In the genomic region with DNA sequence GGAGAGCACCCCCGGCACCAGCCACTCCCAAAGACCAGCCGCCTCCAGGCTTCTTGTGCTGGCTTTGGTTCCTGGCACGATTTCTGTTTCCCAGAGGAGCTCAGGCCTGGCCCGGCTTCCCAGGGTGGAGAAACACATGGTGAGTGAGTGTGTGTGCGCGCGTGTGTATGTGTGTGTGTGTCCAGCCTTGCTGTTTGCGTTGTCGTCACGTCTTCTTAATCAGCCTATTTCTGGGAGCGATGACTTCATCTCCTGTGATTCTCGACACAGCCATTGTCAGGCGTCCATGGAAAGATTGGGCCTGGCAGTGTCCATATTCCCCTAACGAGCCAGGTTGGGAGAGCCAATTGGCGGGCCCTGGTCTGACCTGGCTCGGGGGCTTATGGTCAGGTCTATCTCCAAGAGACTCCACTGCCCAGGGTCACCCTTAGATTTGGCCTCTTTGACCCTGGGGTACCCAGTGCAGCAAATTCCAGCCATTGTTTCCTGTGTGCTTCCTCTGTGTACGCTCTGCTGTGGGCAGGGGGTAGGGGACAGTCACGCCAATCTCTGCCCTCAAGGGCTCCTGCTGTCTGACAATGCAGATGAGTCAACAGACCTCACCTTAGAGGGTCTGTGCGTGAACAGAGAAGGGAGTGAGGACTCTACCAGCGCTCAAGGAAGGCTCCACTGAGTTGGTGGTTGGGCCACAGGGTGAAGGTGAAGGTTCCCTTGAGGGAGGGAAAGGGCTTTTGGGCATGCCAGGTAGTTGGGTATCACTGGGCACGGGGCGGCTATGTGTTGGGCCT, we compare ENCODE assay signal across 10 cellular contexts.
A peak's percentile ranks its signal among the peaks of the same experiment; 100 is the strongest.
DNase-seq lines count a peak whose midpoint lies in the region; ATAC-seq and TF ChIP-seq lines count a peak whose summit lies in the region.
"Had no signal": no experiment of that assay in that cellular context is flagged by ENCODE, and none has a peak within 500 bp of the region (broad histone marks: within the 10 kb centered on the region; RNA-seq: fewer than 3 reads in every experiment).

No MANE protein-coding gene starts in this region.

- H3K36me3 ChIP-seq in RWPE2 (ENCODE audit: low read depth) (no peaks in the 10 kb centered on the region), mucosa of descending colon (ENCODE audit: low read depth) (peaks cover 3% of the 10 kb centered on the region), upper lobe of left lung (no peaks in the 10 kb centered on the region), MM.1S (replicated peaks; ENCODE audit: insufficient read depth, low read length) (no peaks in the 10 kb centered on the region)

- H2AFZ ChIP-seq in MM.1S (ENCODE audit: low read length) = no peak overlapping the region

- H3K4me3 ChIP-seq in RWPE2 (ENCODE audit: severe bottlenecking) = no peak overlapping the region
- no peak overlapping the region for H3K4me3 ChIP-seq in mucosa of descending colon
- no peak overlapping the region for H3K4me3 ChIP-seq in upper lobe of left lung
- no peak overlapping the region for H3K4me3 ChIP-seq in MM.1S (ENCODE audit: low read length)

- peaks cover 33% of the 10 kb centered on the region for H3K4me1 ChIP-seq in RWPE2 (ENCODE audit: insufficient read depth, poor library complexity, severe bottlenecking)
- peaks cover 30% of the 10 kb centered on the region for H3K4me1 ChIP-seq in mucosa of descending colon (ENCODE audit: low read depth)
- H3K4me1 ChIP-seq in upper lobe of left lung = peaks cover 47 to 70% (median 63%) of the 10 kb centered on the region in 4 donors
- H3K4me1 ChIP-seq in MM.1S (ENCODE audit: low read length) = no peaks in the 10 kb centered on the region

- H4K20me1 ChIP-seq in MM.1S (ENCODE audit: insufficient read depth, low read length) = no peaks in the 10 kb centered on the region

- TF ChIP-seq EP300 in upper lobe of left lung (IDR thresholded peaks at IDR 0.05) = peak in 3 of 4 donors; percentile 55 to 92 (median 83)

- no peak for TF ChIP-seq CTCF in RWPE2 (IDR thresholded peaks at IDR 0.05; ENCODE audit: poor library complexity, severe bottlenecking)
- no peak for TF ChIP-seq CTCF in mucosa of descending colon (IDR thresholded peaks at IDR 0.05)
- no peak for TF ChIP-seq CTCF in upper lobe of left lung (IDR thresholded peaks at IDR 0.05)
- no peak for TF ChIP-seq CTCF in MM.1S (IDR thresholded peaks at IDR 0.05; ENCODE audit: low read length)

- H3K79me2 ChIP-seq in MM.1S (ENCODE audit: low read length) = no peaks in the 10 kb centered on the region

- no peaks in the 10 kb centered on the region for H3K9me3 ChIP-seq in RWPE2 (ENCODE audit: severe bottlenecking)
- no peaks in the 10 kb centered on the region for H3K9me3 ChIP-seq in mucosa of descending colon
- H3K9me3 ChIP-seq in upper lobe of left lung = no peaks in the 10 kb centered on the region
- H3K9me3 ChIP-seq in MM.1S (replicated peaks; ENCODE audit: insufficient read depth, low read length) = no peaks in the 10 kb centered on the region

- intact Hi-C loops in mucosa of descending colon (cut with DNase I, micrococcal nuclease) = loop anchor here in 1 of 2 donors (10.0 kb wide), 1 partner anchor 1260 kb away; no protein-coding TSS in a partner anchor

- H3K9ac ChIP-seq in MM.1S (ENCODE audit: low read length) = no peak overlapping the region

- no peak overlapping the region for H3K4me2 ChIP-seq in MM.1S (ENCODE audit: low read depth, low read length)

- H3K27ac ChIP-seq in RWPE2 (ENCODE audit: poor library complexity, severe bottlenecking) (no peak overlapping the region), upper lobe of left lung (peak overlapping the region; percentile 74 to 90 (median 82)), MM.1S (ENCODE audit: low read length) (no peak overlapping the region)

- WGBS in upper lobe of left lung, 2 donors = 62 to 65% methylated on average over 16 to 22 of the region's 22 CpGs

- no peak for TF ChIP-seq POLR2A in upper lobe of left lung (IDR thresholded peaks at IDR 0.05)

- ATAC-seq in RWPE2 (ENCODE audit: low read depth) (peak; percentile 14; the same call in 1 of the 3 replicates), esophagus mucosa (peak; percentile 86), mucosa of descending colon (no peak), upper lobe of left lung (ENCODE audit: low FRiP score in 2 of 2) (peak; percentile 89 to 92), GM19395 (IDR thresholded peaks at IDR 0.05; ENCODE audit: unreplicated experiment) (no peak)

- no peak for DNase-seq in RWPE2 (ENCODE audit: low spot score)
- DNase-seq in mucosa of descending colon = peak; percentile 69 to 82 (median 74)
- peak in 1 of 2 donors; percentile 86 for DNase-seq in upper lobe of left lung
- DNase-seq in stimulated activated CD4-positive, alpha-beta T cell treated with anti-CD3 and anti-CD28 coated beads, Interleukin-15, amount 100 ng/mL, for 24 hours = no peak
- DNase-seq in MM.1S = no peak
- DNase-seq: activated T-cell treated with anti-CD3 and anti-CD28 coated beads, Interleukin-2, amount 50 U/mL, for 1 hour; NCI-H2081; stimulated activated CD4-positive, alpha-beta T cell treated with anti-CD3 and anti-CD28 coated beads, Interleukin-2, amount 100 ng/mL, for 48 hours had no signal

- H3K27me3 ChIP-seq in RWPE2 (ENCODE audit: insufficient read depth, poor library complexity, severe bottlenecking) (no peaks in the 10 kb centered on the region), upper lobe of left lung (no peaks in the 10 kb centered on the region), MM.1S (replicated peaks; ENCODE audit: insufficient read depth, low read length) (no peaks in the 10 kb centered on the region)

- H3F3A ChIP-seq in MM.1S (ENCODE audit: insufficient read depth, low read length) = no peaks in the 10 kb centered on the region

- no peaks in the 10 kb centered on the region for H3K9me2 ChIP-seq in MM.1S (replicated peaks; ENCODE audit: insufficient read depth, low read length)

Comparison
In these comparisons a context has a peak if more than half of its experiments do, and no peak if none do; other contexts are left out.
1. ATAC-seq: peak in RWPE2 (single experiment), esophagus mucosa (single experiment) and upper lobe of left lung (2 of 2); none in mucosa of descending colon (single experiment) and GM19395 (single experiment).
2. DNase-seq: peak in mucosa of descending colon (3 of 3); none in RWPE2 (single experiment), stimulated activated CD4-positive, alpha-beta T cell treated with anti-CD3 and anti-CD28 coated beads, Interleukin-15, amount 100 ng/mL, for 24 hours (single experiment) and MM.1S (single experiment).
3. H3K27ac ChIP-seq: peak in upper lobe of left lung (4 of 4); none in RWPE2 (single experiment) and MM.1S (single experiment).